In the genomic region with DNA sequence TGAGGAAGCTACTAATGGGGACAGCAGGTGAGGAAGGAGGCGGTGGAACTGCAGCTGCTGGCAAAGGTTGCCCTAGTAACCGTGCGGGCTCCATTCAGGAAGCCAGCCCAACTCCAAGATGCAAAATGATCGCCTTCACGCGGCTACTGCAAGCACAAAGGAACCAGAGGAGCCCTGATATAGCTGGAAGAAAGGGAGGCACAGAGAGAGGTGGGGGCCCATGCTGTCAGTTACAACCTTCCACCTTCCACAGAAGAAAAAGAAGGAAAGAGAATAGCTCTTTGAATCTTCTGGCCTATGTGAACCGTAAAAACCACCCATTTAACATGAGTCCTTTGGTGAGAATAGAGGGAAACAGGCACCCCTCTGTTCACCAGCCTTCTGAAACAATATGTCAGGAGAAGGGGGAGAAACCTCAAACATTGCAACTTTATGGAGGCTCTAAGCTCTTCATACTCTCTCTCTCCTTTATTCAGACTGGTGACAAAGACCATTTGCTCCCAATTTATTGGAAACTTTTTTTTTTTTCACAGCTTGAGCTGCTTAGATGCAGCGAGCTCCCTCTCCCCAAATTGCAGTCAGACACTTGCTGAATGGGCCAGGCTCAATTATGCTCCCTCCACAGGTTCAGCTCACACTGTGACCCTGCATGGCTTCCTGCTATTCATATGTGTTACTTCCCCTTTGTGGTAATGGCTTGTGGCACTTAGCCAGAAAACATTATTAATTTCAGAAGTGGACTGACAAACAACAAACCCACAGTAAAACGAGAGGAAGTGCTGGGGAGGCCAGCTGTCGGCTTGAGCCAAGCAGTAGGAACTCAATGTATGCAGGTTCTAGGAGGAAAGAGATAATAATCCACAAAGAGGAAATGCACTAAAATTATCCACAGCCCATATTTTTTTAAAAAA, we compare ENCODE assay signal across 8 cellular contexts. TPM values are rescaled to one million over a fixed set of nuclear protein-coding genes. Genes with fewer than 3 reads are reported as not detected.
A peak's percentile ranks its signal among the peaks of the same experiment; 100 is the strongest.
DNase-seq lines count a peak whose midpoint lies in the region; ATAC-seq and TF ChIP-seq lines count a peak whose summit lies in the region.

No MANE protein-coding gene starts in this region.

- no peaks in the 10 kb centered on the region for H3K9me2 ChIP-seq in HCT116 (ENCODE audit: insufficient read depth)

- H3K4me3 ChIP-seq in HCT116 (replicated peaks in 1 of 2; ENCODE audit: low read depth in 1 of 2, low read length in 2 of 2) (no peak overlapping the region), LNCaP clone FGC (ENCODE audit: low read depth, low read length) (no peak overlapping the region), right lobe of liver (no peak overlapping the region), testis (no peak overlapping the region)

- no peak overlapping the region for H2AFZ ChIP-seq in HCT116 (ENCODE audit: low read depth, low read length, poor library complexity, severe bottlenecking)

- peak; percentile 59 for ATAC-seq in HCT116
- ATAC-seq in right lobe of liver: peak; percentile 8 to 46 (median 14)

- H3K27ac ChIP-seq in HCT116 (ENCODE audit: low read depth, low read length): peak overlapping the region; percentile 43
- H3K27ac ChIP-seq in RWPE1: peak overlapping the region; percentile 62; the same call in 1 of the 2 replicates
- peak overlapping the region; percentile 65 to 90 (median 67) for H3K27ac ChIP-seq in right lobe of liver
- H3K27ac ChIP-seq in testis: no peak overlapping the region

- WGBS in right lobe of liver (ENCODE audit: insufficient coverage, low coverage, low lambda C conversion rate, missing lambda C conversion rate): 26% methylated on average over 9 of the region's 10 CpGs
- 67% methylated on average over 10 of the region's 10 CpGs for WGBS in testis, 2 donors

- TF ChIP-seq POLR2A in HCT116 (IDR thresholded peaks at IDR 0.05; ENCODE audit: borderline replicate concordance, extremely low read depth, insufficient read depth, insufficient read length): no peak
- peak; percentile 30 for TF ChIP-seq POLR2A in right lobe of liver (IDR thresholded peaks at IDR 0.05)
- no peak for TF ChIP-seq POLR2A in testis (IDR thresholded peaks at IDR 0.05)

- H3K4me2 ChIP-seq in HCT116 (ENCODE audit: low read length): peak overlapping the region; percentile 42

- H3K4me1 ChIP-seq in HCT116 (ENCODE audit: control insufficient read depth in 1 of 2, insufficient read depth in 2 of 2, low read length in 2 of 2) (peaks cover 40 to 53% of the 10 kb centered on the region in 2 experiments), right lobe of liver (peaks cover 0 to 61% (median 22%) of the 10 kb centered on the region in 4 donors), testis (no peaks in the 10 kb centered on the region)

- H3K36me3 ChIP-seq in HCT116 (ENCODE audit: control insufficient read depth in 1 of 2, insufficient read depth in 2 of 2, low read length in 2 of 2) (peaks cover 23 to 25% of the 10 kb centered on the region in 2 experiments), right lobe of liver (peaks cover 0 to 12% (median 0%) of the 10 kb centered on the region in 4 donors), testis (ENCODE audit: low read depth, missing control alignments) (no peaks in the 10 kb centered on the region)

- DNase-seq in NK-92 treated with Interleukin-12 subunit alpha and Interleukin-12 subunit beta, amount 100 ng/mL, for 24 hours (lab: John Stamatoyannopoulos, UW): peak; percentile 53
- DNase-seq in NK-92 (lab: John Stamatoyannopoulos, UW; ENCODE audit: unreplicated experiment) (no peak), HCT116 (ENCODE audit: low read depth, low spot score) (peak; percentile 61), LNCaP clone FGC (ENCODE audit: low read depth) (peak; percentile 51), RWPE1 (ENCODE audit: low spot score) (no peak), chondrocyte (ENCODE audit: low spot score) (no peak), right lobe of liver (peak; percentile 60 to 67 (median 62)), testis (peak; percentile 39)

- H3K27me3 Mint-ChIP-seq in chondrocyte (ENCODE audit: low read depth): no peaks in the 10 kb centered on the region

- peaks cover 31% of the 10 kb centered on the region for H3K79me2 ChIP-seq in HCT116 (ENCODE audit: insufficient read depth, low read length)

- H3K27me3 ChIP-seq in HCT116 (ENCODE audit: insufficient read depth, low read length): no peaks in the 10 kb centered on the region
- no peaks in the 10 kb centered on the region for H3K27me3 ChIP-seq in right lobe of liver
- H3K27me3 ChIP-seq in testis: no peaks in the 10 kb centered on the region

- CTCF ChIA-PET in HCT116 (lab: Charles Lee): interaction anchor here (1.1 to 1.7 kb wide), 2 partner anchors 113 to 327 kb away, joined by 4 read pairs; no protein-coding TSS in a partner anchor
- CTCF ChIA-PET in RWPE1 (lab: Yijun Ruan, JAX): interaction anchor here (0.6 to 0.8 kb wide), 4 partner anchors 17 to 320 kb away, joined by 3 to 6 read pairs (median 4); no protein-coding TSS in a partner anchor

- BruUV-seq in HCT116 (replicated peaks; lab: Mats Ljungman, UMichigan): no TSS peak

- RAD21 ChIA-PET in HCT116 (lab: Charles Lee; ENCODE audit: low non-redundant PET in 1 of 2, low total read pairs in 2 of 2, uncharacterized antibody in 2 of 2, unreplicated experiment in 2 of 2): interaction anchor here in 1 of 2 experiments (0.9 to 1.6 kb wide), 2 partner anchors 69 to 120 kb away, joined by 3 read pairs; no protein-coding TSS in a partner anchor

- H4K20me1 ChIP-seq in HCT116 (ENCODE audit: insufficient read depth): peaks cover 4% of the 10 kb centered on the region; the same call in 1 of the 2 replicates

- H3K9me3 Mint-ChIP-seq in chondrocyte (ENCODE audit: low read depth): no peaks in the 10 kb centered on the region

- H3K27ac Mint-ChIP-seq in chondrocyte (ENCODE audit: unreplicated experiment): peak overlapping the region; percentile 18

- intact Hi-C loops in HCT116 (cut with micrococcal nuclease): loop anchor here (2.0 to 10.0 kb wide), 2 partner anchors 191 to 295 kb away; no protein-coding TSS in a partner anchor
- intact Hi-C loops in right lobe of liver (cut with DNase I): no loop called here
- intact Hi-C loops in testis (cut with DNase I; ENCODE audit: low total_unique reads): no loop called here

- H3K4me3 Mint-ChIP-seq in chondrocyte (ENCODE audit: unreplicated experiment): peak overlapping the region; percentile 39

- no peaks in the 10 kb centered on the region for H3K36me3 Mint-ChIP-seq in chondrocyte (ENCODE audit: low read depth)

- peaks cover 59% of the 10 kb centered on the region for H3K4me1 Mint-ChIP-seq in chondrocyte (ENCODE audit: low read depth)

- TF ChIP-seq CTCF in HCT116 (IDR thresholded peaks at IDR 0.05 in 2 of 3, conservative IDR thresholded peaks at IDR 0.05 in 1 of 3; ENCODE audit: borderline replicate concordance in 1 of 3, insufficient read depth in 1 of 3, low read depth in 2 of 3, low read length in 2 of 3) (no peak), LNCaP clone FGC (IDR thresholded peaks at IDR 0.05; ENCODE audit: control insufficient read depth, extremely low read depth, insufficient read depth) (no peak), RWPE1 (conservative IDR thresholded peaks at IDR 0.05; ENCODE audit: low read depth) (no peak), chondrocyte (IDR thresholded peaks at IDR 0.05) (no peak), right lobe of liver (IDR thresholded peaks at IDR 0.05) (no peak), testis (IDR thresholded peaks at IDR 0.05) (no peak)

- H3K9me3 ChIP-seq in HCT116 (ENCODE audit: control insufficient read depth in 1 of 2, insufficient read depth in 1 of 2, low read depth in 1 of 2, low read length in 2 of 2) (no peaks in the 10 kb centered on the region), right lobe of liver (no peaks in the 10 kb centered on the region), testis (no peaks in the 10 kb centered on the region)

- TF ChIP-seq RAD21 in HCT116 (IDR thresholded peaks at IDR 0.05; ENCODE audit: low read depth): no peak

- peak overlapping the region; percentile 17; the same call in 1 of the 2 replicates for H3K9ac ChIP-seq in HCT116 (ENCODE audit: low read length)

- POLR2A ChIA-PET in HCT116 (lab: Charles Lee): interaction anchor here (1.0 to 1.9 kb wide), 10 partner anchors 9 to 329 kb away, joined by 3 to 9 read pairs (median 4); no protein-coding TSS in a partner anchor
- POLR2A ChIA-PET in RWPE1 (lab: Yijun Ruan, JAX; ENCODE audit: low non-redundant PET): no interaction called here

TF ChIP-seq in HCT116, 20 proteins besides CTCF, POLR2A, EP300 and RAD21:
- no peak for TF ChIP-seq ZBTB33 (IDR thresholded peaks at IDR 0.05; ENCODE audit: extremely low read depth, insufficient replicate concordance, low read length)
- TF ChIP-seq ELF1 (IDR thresholded peaks at IDR 0.05; ENCODE audit: borderline replicate concordance, low read depth): no peak
- TF ChIP-seq POLR2AphosphoS5 (IDR thresholded peaks at IDR 0.05; ENCODE audit: low read depth, low read length): peak; percentile 16; the same call in 1 of the 2 replicates
- TF ChIP-seq JUND (IDR thresholded peaks at IDR 0.05): no peak
- TF ChIP-seq EZH2 (IDR thresholded peaks at IDR 0.05): no peak
- TF ChIP-seq TCF7L2 (IDR thresholded peaks at IDR 0.05; ENCODE audit: borderline replicate concordance, extremely low read depth, insufficient read depth, insufficient read length): peak; percentile 40

RNA-seq across cellular contexts. Expression of gene DUSP6, which starts 6.2 kb away (rescaled TPM):
- 219 TPM for total RNA-seq in HCT116 (2021; ENCODE audit: unreplicated experiment)
- polyA plus RNA-seq in HCT116 (2012): 249 and 297 TPM in 2 replicates
- 5.9 to 9.9 TPM (median 8.3 TPM) in 3 replicates for total RNA-seq in chondrocyte
- total RNA-seq in right lobe of liver: 100 to 1,000 TPM in 2 of 6 experiments, 10 to 100 TPM in 4; 24.3 to 139 (median 50.4) TPM
- total RNA-seq in testis: 10 to 100 TPM; 10.9 to 17.2 TPM
- 15.1 TPM for polyA plus RNA-seq in testis (ENCODE audit: insufficient read depth, low read depth, low replicate concordance)

Comparison
In these comparisons a context has a peak if more than half of its experiments do, and no peak if none do; other contexts are left out.
1. DNase-seq: peak in NK-92 treated with Interleukin-12 subunit alpha and Interleukin-12 subunit beta, amount 100 ng/mL, for 24 hours (single experiment), HCT116 (single experiment), LNCaP clone FGC (single experiment), right lobe of liver (3 of 3) and testis (single experiment); none in NK-92 (single experiment), RWPE1 (single experiment) and chondrocyte (single experiment).
2. H3K27ac ChIP-seq: peak in HCT116 (single experiment), RWPE1 (single experiment) and right lobe of liver (3 of 3); none in testis (0 of 2).